In genomic region chr18:45167109-45167551, GRCh38 we compare ENCODE assay signal across 12 cellular contexts.
DNase-seq lines count a peak whose midpoint lies in the region; ATAC-seq, FAIRE-seq and TF ChIP-seq lines count a peak whose summit lies in the region.
"Had no signal": no experiment of that assay in that cellular context is flagged by ENCODE, and none has a peak within 500 bp of the region (broad histone marks: within the 10 kb centered on the region; RNA-seq: fewer than 3 reads in every experiment).

No MANE protein-coding gene starts in this region.

- H3K27ac ChIP-seq in ACC112 (ENCODE audit: low read depth, low read length) (peak overlapping the region; percentile 98), PC-3 (ENCODE audit: low read length) (peak overlapping the region; percentile 100), HepG2 (ENCODE audit: extremely low read length, insufficient read depth, low read length) (no peak overlapping the region)
- H3K27ac ChIP-seq: uterus had no signal

- intact Hi-C loops in PC-3 (cut with micrococcal nuclease), result loop anchor here (5.0 kb wide), 1 partner anchor 45 kb away; no protein-coding TSS in a partner anchor
- intact Hi-C loops in HepG2 (cut with micrococcal nuclease; ENCODE audit: unreplicated experiment), result no loop called here

- H3K9me3 ChIP-seq in PC-3 (ENCODE audit: low read length) (no peaks in the 10 kb centered on the region), HepG2 (ENCODE audit: low read length) (peaks cover 3% of the 10 kb centered on the region; the same call in 1 of the 2 replicates)
- H3K9me3 ChIP-seq: uterus had no signal

- H3K27me3 ChIP-seq in ACC112 (ENCODE audit: insufficient read depth, low read length) (no peaks in the 10 kb centered on the region), PC-3 (ENCODE audit: low read length) (no peaks in the 10 kb centered on the region), HepG2 (ENCODE audit: control insufficient read depth in 1 of 2, insufficient read depth in 2 of 2, low read length in 2 of 2) (no peaks in the 10 kb centered on the region)
- H3K27me3 ChIP-seq: uterus had no signal

- H3K9me2 ChIP-seq in PC-3 (replicated peaks; ENCODE audit: low read length), result no peaks in the 10 kb centered on the region

- in situ Hi-C loops in HepG2 (cut with HindIII; ENCODE audit: extremely low pct_ligation_motif_present, low pct_unique_long_range_greater_than_20kb), result no loop called here

- POLR2A ChIA-PET in PC-3 (lab: Charles Lee; ENCODE audit: unreplicated experiment), result interaction anchor here (0.5 kb wide), 1 partner anchor 1430 kb away, joined by 3 read pairs; no protein-coding TSS in a partner anchor
- POLR2A ChIA-PET in HepG2 (lab: Yijun Ruan, JAX), result no interaction called here

- H3F3A ChIP-seq in PC-3 (ENCODE audit: low read length, unreplicated experiment), result no peaks in the 10 kb centered on the region

- peak; percentile 69 for ATAC-seq in GM18868 (IDR thresholded peaks at IDR 0.05; ENCODE audit: unreplicated experiment)
- peak; percentile 29 for ATAC-seq in PC-3
- ATAC-seq in HG03460 (IDR thresholded peaks at IDR 0.05; ENCODE audit: unreplicated experiment), result no peak
- ATAC-seq in HepG2, result no peak

- TF ChIP-seq POLR2A in HepG2 (IDR thresholded peaks at IDR 0.05; ENCODE audit: insufficient read depth in 1 of 2, low read depth in 2 of 2, low read length in 2 of 2), result no peak

- CTCF ChIA-PET in PC-3 (lab: Charles Lee), result no interaction called here
- CTCF ChIA-PET in HepG2 (lab: Yijun Ruan, JAX; ENCODE audit: low intra/inter-chr PET ratio, low total read pairs), result no interaction called here

- BruUV-seq in PC-3 (replicated peaks; lab: Mats Ljungman, UMichigan), result no TSS peak
- no TSS peak for BruUV-seq in HepG2 (replicated peaks; lab: Mats Ljungman, UMichigan)

- H3K79me2 ChIP-seq in ACC112 (ENCODE audit: control insufficient read depth, insufficient read depth, low read length, unreplicated experiment) (no peaks in the 10 kb centered on the region), PC-3 (ENCODE audit: low read length) (no peaks in the 10 kb centered on the region), HepG2 (ENCODE audit: insufficient read depth, low read length) (no peaks in the 10 kb centered on the region)

- peak overlapping the region; percentile 84 for H3K9ac ChIP-seq in PC-3 (ENCODE audit: low read length)
- no peak overlapping the region for H3K9ac ChIP-seq in HepG2 (ENCODE audit: insufficient read depth, low read depth, low read length)

- TF ChIP-seq CTCF in PC-3 (conservative IDR thresholded peaks at IDR 0.05; ENCODE audit: low read depth, low read length), result no peak
- TF ChIP-seq CTCF in fibroblast of the aortic adventitia (IDR thresholded peaks at IDR 0.05; ENCODE audit: insufficient read depth, low read length), result no peak
- TF ChIP-seq CTCF in HepG2 (CRISPR knock-in tag; IDR thresholded peaks at IDR 0.05), result no peak

- H3K4me1 ChIP-seq in ACC112 (ENCODE audit: control insufficient read depth, insufficient read depth, low read length, unreplicated experiment), result peaks cover 77% of the 10 kb centered on the region
- H3K4me1 ChIP-seq in PC-3 (ENCODE audit: insufficient read depth, low read length), result peaks cover 50% of the 10 kb centered on the region
- H3K4me1 ChIP-seq in HepG2 (ENCODE audit: insufficient read depth, low read length), result no peaks in the 10 kb centered on the region
- H3K4me1 ChIP-seq: uterus had no signal

- no peak for TF ChIP-seq RAD21 in HepG2 (CRISPR knock-in tag; IDR thresholded peaks at IDR 0.05)

- TF ChIP-seq EP300 in HepG2 (IDR thresholded peaks at IDR 0.05; ENCODE audit: low read depth in 2 of 2, low read length in 2 of 2), result no peak
- no peak for TF ChIP-seq EP300 in HepG2 (CRISPR knock-in tag; IDR thresholded peaks at IDR 0.05; ENCODE audit: borderline replicate concordance)

- H3K4me3 ChIP-seq in ACC112 (ENCODE audit: low read depth, low read length), result peak overlapping the region; percentile 13
- H3K4me3 ChIP-seq in PC-3 (ENCODE audit: low read length), result 0 out of 2 replicates have a peak overlapping the region, but pooled peaks have one; percentile 48
- no peak overlapping the region for H3K4me3 ChIP-seq in fibroblast of the aortic adventitia (ENCODE audit: low read depth, low read length)
- H3K4me3 ChIP-seq in HepG2 (replicated peaks in 1 of 3; ENCODE audit: insufficient read depth in 1 of 3, low read depth in 2 of 3, low read length in 3 of 3), result no peak overlapping the region
- H3K4me3 ChIP-seq: uterus had no signal

- FAIRE-seq in HepG2 (lab: Jason Lieb, UNC), result no peak
- FAIRE-seq: endometrium had no signal

- H3K36me3 ChIP-seq in ACC112 (ENCODE audit: insufficient read depth, low read length), result no peaks in the 10 kb centered on the region
- H3K36me3 ChIP-seq in PC-3 (ENCODE audit: low read depth, low read length), result no peaks in the 10 kb centered on the region
- no peaks in the 10 kb centered on the region for H3K36me3 ChIP-seq in HepG2 (replicated peaks in 1 of 2; ENCODE audit: control insufficient read depth in 1 of 2, insufficient read depth in 2 of 2, low read length in 2 of 2)
- H3K36me3 ChIP-seq: uterus had no signal

- 5% methylated on average over 2 of the region's 2 CpGs for WGBS in HepG2 (ENCODE audit: low lambda C conversion rate)

- no peak overlapping the region for H2AFZ ChIP-seq in ACC112 (ENCODE audit: low read length, unreplicated experiment)
- H2AFZ ChIP-seq in PC-3 (ENCODE audit: low read length), result no peak overlapping the region
- no peak overlapping the region for H2AFZ ChIP-seq in HepG2 (ENCODE audit: low read length)

- peak overlapping the region; percentile 85 for H3K4me2 ChIP-seq in PC-3 (ENCODE audit: low read length)
- no peak overlapping the region for H3K4me2 ChIP-seq in HepG2 (ENCODE audit: low read depth, low read length)

- H4K20me1 ChIP-seq in PC-3 (ENCODE audit: low read length) (no peaks in the 10 kb centered on the region), HepG2 (ENCODE audit: insufficient read depth, low read length) (no peaks in the 10 kb centered on the region)

- peak; percentile 64 for DNase-seq in PC-3
- peak; percentile 45 for DNase-seq in fibroblast of the aortic adventitia (ENCODE audit: low read depth)
- no peak for DNase-seq in dermis blood vessel endothelial cell
- no peak for DNase-seq in HepG2 (ENCODE audit: low spot score)
- no peak for DNase-seq in T-helper 1 cell
- DNase-seq: activated CD4-positive, alpha-beta T cell treated with anti-CD3 and anti-CD28 coated beads for 48 hours; stimulated activated CD4-positive, alpha-beta T cell treated with anti-CD3 and anti-CD28 coated beads, Interleukin-15, amount 100 ng/mL, for 24 hours; uterus had no signal

TF ChIP-seq in HepG2, 621 proteins besides CTCF, POLR2A, EP300 and RAD21:
- TF ChIP-seq SATB2 (CRISPR knock-in tag; IDR thresholded peaks at IDR 0.05), result no peak
- no peak for TF ChIP-seq ZNF720 (CRISPR knock-in tag; IDR thresholded peaks at IDR 0.05)
- TF ChIP-seq ATF3 (CRISPR knock-in tag; IDR thresholded peaks at IDR 0.05), result no peak
- TF ChIP-seq ZNF274 (CRISPR knock-in tag; IDR thresholded peaks at IDR 0.05), result no peak
- TF ChIP-seq ZNF503 (CRISPR knock-in tag; IDR thresholded peaks at IDR 0.05), result no peak
- no peak for TF ChIP-seq SMC3 (IDR thresholded peaks at IDR 0.05; ENCODE audit: low read length)
- TF ChIP-seq ZNF883 (CRISPR knock-in tag; IDR thresholded peaks at IDR 0.05; ENCODE audit: not compliant biosample characterization), result no peak
- TF ChIP-seq ZNF670 (CRISPR knock-in tag; IDR thresholded peaks at IDR 0.05; ENCODE audit: borderline replicate concordance), result no peak
- TF ChIP-seq STAT5B (CRISPR knock-in tag; IDR thresholded peaks at IDR 0.05), result no peak
- TF ChIP-seq MBNL3 (CRISPR knock-in tag; conservative IDR thresholded peaks at IDR 0.05), result no peak
- TF ChIP-seq ESRRA (CRISPR knock-in tag; IDR thresholded peaks at IDR 0.05; ENCODE audit: low read depth), result no peak
- no peak for TF ChIP-seq BHLHE40 (IDR thresholded peaks at IDR 0.05; ENCODE audit: low read length)

Comparison
In these comparisons a context has a peak if more than half of its experiments do, and no peak if none do; other contexts are left out.
1. H3K4me3 ChIP-seq: peak in ACC112 (single experiment) and PC-3 (single experiment); none in fibroblast of the aortic adventitia (single experiment) and HepG2 (0 of 3).
2. ATAC-seq: peak in GM18868 (single experiment) and PC-3 (single experiment); none in HG03460 (single experiment) and HepG2 (single experiment).
3. DNase-seq: peak in PC-3 (single experiment) and fibroblast of the aortic adventitia (single experiment); none in dermis blood vessel endothelial cell (single experiment), HepG2 (single experiment) and T-helper 1 cell (0 of 5).